Comparison of ENCODE assay signal across 20 cellular contexts in genomic region chr3:104286645-104287044, GRCh38.
"Had no signal": no experiment of that assay in that cellular context is flagged by ENCODE, and none has a peak within 500 bp of the region (broad histone marks: within the 10 kb centered on the region; RNA-seq: fewer than 3 reads in every experiment).

No MANE protein-coding gene starts in this region.

- H3K9me3 ChIP-seq: pancreas had no signal

- H3K27me3 ChIP-seq: foreskin keratinocyte, hepatocyte, pancreas had no signal

- H3K4me3 ChIP-seq: hepatocyte, left ventricle myocardium inferior, lower lobe of right lung, pancreas had no signal

- H3K27me3 Mint-ChIP-seq: progenitor cell of endocrine pancreas had no signal

- H3K27ac ChIP-seq: foreskin keratinocyte, hepatocyte, left ventricle myocardium inferior, lower lobe of right lung, pancreas had no signal

- DNase-seq: dermis blood vessel endothelial cell; erythroblast; foreskin keratinocyte; head of caudate nucleus; kidney; left cardiac atrium; left ventricle myocardium inferior; lower lobe of right lung; mesenchymal stem cell; midbrain; occipital lobe; pancreas; right cardiac atrium; small intestine; stimulated activated CD4-positive, alpha-beta T cell treated with anti-CD3 and anti-CD28 coated beads, Interleukin-12 subunit alpha, Interleukin-12 subunit beta, amount 100 ng/mL, for 4 hours; stimulated activated naive CD4-positive, alpha-beta T cell treated with Interleukin-2 at 50 U/mL for 16 hours; trophoblast cell had no signal

- H3K4me1 ChIP-seq: foreskin keratinocyte, lower lobe of right lung, pancreas had no signal

- ATAC-seq: foreskin keratinocyte, left cardiac atrium, lower lobe of right lung, pancreas, right cardiac atrium had no signal

- H3K4me3 Mint-ChIP-seq: nephron had no signal

- H3K36me3 ChIP-seq: left ventricle myocardium inferior, lower lobe of right lung, pancreas had no signal

- H3K27ac Mint-ChIP-seq: nephron, progenitor cell of endocrine pancreas had no signal
